12 cellular contexts compared by ENCODE assay signal in genomic region chr17:28320215-28321061, GRCh38. TPM values are rescaled to one million over a fixed set of nuclear protein-coding genes. Genes with fewer than 3 reads are reported as not detected.
DNase-seq lines count a peak whose midpoint lies in the region; ATAC-seq, FAIRE-seq and TF ChIP-seq lines count a peak whose summit lies in the region.
"Had no signal": no experiment of that assay in that cellular context is flagged by ENCODE, and none has a peak within 500 bp of the region (broad histone marks: within the 10 kb centered on the region; RNA-seq: fewer than 3 reads in every experiment).

No MANE protein-coding gene starts in this region.

- H3K4me1 ChIP-seq in BE2C (no peaks in the 10 kb centered on the region; the same call in 1 of the 2 replicates), HUES6 (ENCODE audit: control insufficient read depth, insufficient read depth, low read length) (peaks cover 28% of the 10 kb centered on the region), GM12878 (ENCODE audit: control insufficient read depth, insufficient read depth, low read length) (no peaks in the 10 kb centered on the region; the same call in 1 of the 2 replicates), mesodermal cell (ENCODE audit: control insufficient read depth, insufficient read depth, low read length, poor library complexity, severe bottlenecking) (peaks cover 25% of the 10 kb centered on the region), esophagus muscularis mucosa (peaks cover 17 to 22% (median 20%) of the 10 kb centered on the region in 4 donors)

- TF ChIP-seq POLR2A in GM12878 (IDR thresholded peaks at IDR 0.05; ENCODE audit: low read depth, low read length) (no peak), esophagus muscularis mucosa (IDR thresholded peaks at IDR 0.05; ENCODE audit: low read depth) (no peak)

- DNase-seq in BE2C (no peak), GM12878 (ENCODE audit: low read depth, low spot score) (no peak), ureter (ENCODE audit: low spot score) (no peak), EL (no peak), esophagus muscularis mucosa (ENCODE audit: extremely low spot score) (no peak)

- TF ChIP-seq EP300 in GM12878 (IDR thresholded peaks at IDR 0.05; ENCODE audit: borderline replicate concordance in 1 of 2, control insufficient read depth in 1 of 2, low read depth in 2 of 2, low read length in 2 of 2) = no peak
- TF ChIP-seq EP300 in esophagus muscularis mucosa (IDR thresholded peaks at IDR 0.05) = no peak

- H4K20me1 ChIP-seq in GM12878 (ENCODE audit: control insufficient read depth, insufficient read depth) = no peaks in the 10 kb centered on the region

- TF ChIP-seq CTCF in BE2C (IDR thresholded peaks at IDR 0.05; ENCODE audit: low read depth, low read length) (no peak), GM12878 (IDR thresholded peaks at IDR 0.05 in 2 of 3, conservative IDR thresholded peaks at IDR 0.05 in 1 of 3; ENCODE audit: control insufficient read depth in 2 of 3, extremely low read depth in 1 of 3, insufficient read depth in 1 of 3, low read depth in 3 of 3, low read length in 3 of 3) (no peak), esophagus muscularis mucosa (IDR thresholded peaks at IDR 0.05) (no peak)

- ATAC-seq in GM12878 = no peak
- no peak for ATAC-seq in HG02610 (IDR thresholded peaks at IDR 0.05; ENCODE audit: unreplicated experiment)

- intact Hi-C loops in GM12878 (cut with micrococcal nuclease; ENCODE audit: unreplicated experiment) (loop anchor here (5.0 kb wide), 1 partner anchor 88 kb away; no protein-coding TSS in a partner anchor), esophagus muscularis mucosa (cut with DNase I) (no loop called here)

- H3K27ac ChIP-seq in HUES6 (ENCODE audit: low read depth, low read length) (no peak overlapping the region), GM12878 (ENCODE audit: control insufficient read depth, insufficient read depth) (peak overlapping the region; percentile 73), mesodermal cell (ENCODE audit: low read depth, low read length, severe bottlenecking) (no peak overlapping the region), esophagus muscularis mucosa (replicated peaks in 1 of 4) (no peak overlapping the region)

- RAD21 ChIA-PET in GM12878 (lab: Charles Lee; ENCODE audit: unreplicated experiment) = interaction anchor here (4.0 kb wide), 1 partner anchor 15 kb away, joined by 19 read pairs; the partner anchor contains the start of genes IFT20 and TNFAIP1

- H3K4me3 ChIP-seq in BE2C (ENCODE audit: low read depth, low read length) = peak overlapping the region; percentile 87
- peak overlapping the region; percentile 88 for H3K4me3 ChIP-seq in HUES6 (ENCODE audit: low read depth, low read length)
- H3K4me3 ChIP-seq in GM12878 = peak overlapping the region; percentile 94
- peak overlapping the region; percentile 85 for H3K4me3 ChIP-seq in mesodermal cell (ENCODE audit: extremely low read depth, insufficient read depth, low read length, poor library complexity, severe bottlenecking)
- no peak overlapping the region for H3K4me3 ChIP-seq in esophagus muscularis mucosa

- POLR2A ChIA-PET in GM12878 (lab: Charles Lee) = interaction anchor here (1.2 to 2.7 kb wide), 4 partner anchors 10 to 45 kb away, joined by 3 to 13 read pairs (median 9); partner anchors contain the start of genes IFT20 and TNFAIP1

- SMC1A ChIA-PET in GM12878 (lab: Charles Lee; ENCODE audit: uncharacterized antibody, unreplicated experiment) = interaction anchor here (0.7 to 2.0 kb wide), 8 partner anchors 9 to 37 kb away, joined by 3 to 7 read pairs (median 4); partner anchors contain the start of genes IFT20, POLDIP2 and TNFAIP1

- no peak for FAIRE-seq in GM12878 (lab: Jason Lieb, UNC)
- FAIRE-seq: G401.6 had no signal

- peak overlapping the region; percentile 10 for H2AFZ ChIP-seq in GM12878 (ENCODE audit: control insufficient read depth, low read depth, low read length)

- H3K9me3 ChIP-seq in BE2C = no peaks in the 10 kb centered on the region
- no peaks in the 10 kb centered on the region for H3K9me3 ChIP-seq in HUES6 (ENCODE audit: control insufficient read depth, insufficient read depth, low read depth, low read length)
- no peaks in the 10 kb centered on the region for H3K9me3 ChIP-seq in GM12878 (replicated peaks; ENCODE audit: control insufficient read depth, insufficient read depth, low read length)
- no peaks in the 10 kb centered on the region for H3K9me3 ChIP-seq in mesodermal cell (ENCODE audit: control insufficient read depth, low read length)
- no peaks in the 10 kb centered on the region for H3K9me3 ChIP-seq in esophagus muscularis mucosa
- H3K9me3 ChIP-seq: vagina had no signal

- no TSS peak for BruUV-seq in GM12878 (replicated peaks; lab: Mats Ljungman, UMichigan)

- no peak for TF ChIP-seq RAD21 in GM12878 (IDR thresholded peaks at IDR 0.05; ENCODE audit: insufficient read depth, low read depth, low read length)

- H3K9ac ChIP-seq in HUES6 (ENCODE audit: low read length) = peak overlapping the region; percentile 97
- peak overlapping the region; percentile 77 for H3K9ac ChIP-seq in GM12878 (ENCODE audit: control insufficient read depth, insufficient read depth, low read length)

- H3K36me3 ChIP-seq in BE2C (peaks cover 4% of the 10 kb centered on the region), HUES6 (ENCODE audit: control insufficient read depth, insufficient read depth, low read length) (peaks cover 14% of the 10 kb centered on the region), GM12878 (ENCODE audit: control insufficient read depth in 2 of 2, insufficient read depth in 2 of 2, low read length in 1 of 2) (no peaks in the 10 kb centered on the region; a peak in 2 of 4 replicates), mesodermal cell (ENCODE audit: control insufficient read depth, insufficient read depth, low read length) (peaks cover 37% of the 10 kb centered on the region), esophagus muscularis mucosa (no peaks in the 10 kb centered on the region)
- H3K36me3 ChIP-seq: vagina had no signal

- in situ Hi-C loops in GM12878 (cut with MboI) = no loop called here

- peak overlapping the region; percentile 71 for H3K4me2 ChIP-seq in GM12878 (ENCODE audit: control insufficient read depth, insufficient read depth)

- H3K79me2 ChIP-seq in GM12878 (ENCODE audit: control insufficient read depth, insufficient read depth, low read length) = peaks cover 57% of the 10 kb centered on the region

- 74% methylated on average over 8 of the region's 8 CpGs for WGBS in GM12878 (ENCODE audit: insufficient coverage, insufficient replicate concordance, low lambda C conversion rate, missing lambda C conversion rate)
- 51 to 57% methylated on average over 6 to 7 of the region's 8 CpGs for WGBS in mesodermal cell (ENCODE audit: insufficient coverage in 2 of 2), 2 experiments
- 73% methylated on average over 8 of the region's 8 CpGs for WGBS in esophagus muscularis mucosa

- CTCF ChIA-PET in GM12878 (lab: Yijun Ruan, JAX) = interaction anchor here (0.6 to 4.0 kb wide), 9 partner anchors 8 to 515 kb away, joined by 3 to 29 read pairs (median 3); partner anchors contain the start of genes IFT20 and TNFAIP1

- H3K27me3 ChIP-seq in BE2C = no peaks in the 10 kb centered on the region
- no peaks in the 10 kb centered on the region; the same call in 1 of the 2 replicates for H3K27me3 ChIP-seq in HUES6 (ENCODE audit: control insufficient read depth, insufficient read depth, low read length)
- no peaks in the 10 kb centered on the region for H3K27me3 ChIP-seq in GM12878 (replicated peaks in 1 of 2; ENCODE audit: control insufficient read depth in 2 of 2, insufficient read depth in 2 of 2, low read length in 1 of 2)
- no peaks in the 10 kb centered on the region for H3K27me3 ChIP-seq in esophagus muscularis mucosa
- H3K27me3 ChIP-seq: vagina had no signal

RNA-seq across cellular contexts. Expression of gene TMEM97, which starts 1.4 kb away (rescaled TPM):
- polyA plus RNA-seq in BE2C (2012; ENCODE audit: insufficient read depth, insufficient read length, low read depth) = 24.7 TPM
- 29.6 and 33.7 TPM in 2 replicates for total RNA-seq in GM12878 (2013; cell fraction: nucleolus; rRNA removed)
- 116 and 130 TPM in 2 replicates for total RNA-seq in GM12878 (2014; rRNA removed)
- total RNA-seq in GM12878 (2014; rRNA removed; fragmentation: Illumina TruSeq; extraction: Trizol) = 83.5 and 84.2 TPM in 2 replicates
- total RNA-seq in GM12878 (2021) = 87.8 and 89.3 TPM in 2 replicates
- polyA plus RNA-seq in GM12878 (2011; ENCODE audit: low read depth) = 32.9 TPM
- 96.8 and 100 TPM in 2 replicates for polyA plus RNA-seq in GM12878 (2011; rRNA removed)
- 49.4 and 60.0 TPM in 2 replicates for polyA plus RNA-seq in GM12878 (2011; cell fraction: cytosol; rRNA removed)
- polyA plus RNA-seq in GM12878 (2011; cell fraction: nucleus; rRNA removed) = 15.0 and 19.5 TPM in 2 replicates
- polyA plus RNA-seq in GM12878 (2012) = 40.5 and 48.1 TPM in 2 replicates
- polyA plus RNA-seq in GM12878 (2014; fragmentation: Illumina TruSeq; extraction: Trizol) = 134 and 183 TPM in 2 replicates
- 100 to 1,000 TPM in 1 of 2 experiments, 10 to 100 TPM in 1; 58.0 to 130 TPM for polyA plus RNA-seq in GM12878 (2014; fragmentation: Nextera tagmentation; extraction: Ambion mirVana)
- 62.4 and 63.1 TPM in 2 replicates for polyA plus RNA-seq in GM12878 (2014; rRNA removed)
- polyA plus RNA-seq in GM12878 (2016; fragmentation: Nextera tagmentation; extraction: Ambion mirVana) = 10 to 100 TPM; 81.0 to 83.1 TPM
- polyA minus RNA-seq in GM12878 (2011; rRNA and poly(A)+ RNA removed) = 51.4 and 61.7 TPM in 2 replicates
- polyA minus RNA-seq in GM12878 (2011; cell fraction: cytosol; rRNA and poly(A)+ RNA removed) = 20.0 and 32.0 TPM in 2 replicates
- polyA minus RNA-seq in GM12878 (2011; cell fraction: nucleus; rRNA and poly(A)+ RNA removed) = 9.6 and 12.8 TPM in 2 replicates
- 87.9 TPM for polyA plus RNA-seq in mesodermal cell (2013, experiment 1 of 2)
- polyA plus RNA-seq in mesodermal cell (2013, experiment 2 of 2) = 87.3 TPM
- total RNA-seq in ureter = 237 TPM
- total RNA-seq in esophagus muscularis mucosa = 10 to 100 TPM in 3 of 4 donors, 1 to 10 TPM in 1; 5.8 to 10.8 (median 10.1) TPM

RNA-seq across cellular contexts. Expression of gene IFT20, which starts 14.8 kb away (rescaled TPM):
- 19.5 TPM for polyA plus RNA-seq in BE2C (2012; ENCODE audit: insufficient read depth, insufficient read length, low read depth)
- total RNA-seq in GM12878 (2013; cell fraction: nucleolus; rRNA removed) = 33.5 and 35.9 TPM in 2 replicates
- total RNA-seq in GM12878 (2014; rRNA removed) (18.4 and 21.1 TPM in 2 replicates), GM12878 (2014; rRNA removed; fragmentation: Illumina TruSeq; extraction: Trizol) (16.8 and 17.8 TPM in 2 replicates), GM12878 (2021) (15.2 and 17.5 TPM in 2 replicates), ureter (48.8 TPM), esophagus muscularis mucosa (10 to 100 TPM; 41.3 to 63.5 (median 47.0) TPM)
- 26.0 TPM for polyA plus RNA-seq in GM12878 (2011; ENCODE audit: low read depth)
- polyA plus RNA-seq in GM12878 (2011; rRNA removed) (25.2 and 36.0 TPM in 2 replicates), GM12878 (2014; fragmentation: Illumina TruSeq; extraction: Trizol) (19.9 and 21.2 TPM in 2 replicates), GM12878 (2014; fragmentation: Nextera tagmentation; extraction: Ambion mirVana) (10 to 100 TPM in 1 of 2 experiments, 1 to 10 TPM in 1; 9.4 to 13.1 TPM), GM12878 (2014; rRNA removed) (25.2 and 26.6 TPM in 2 replicates), GM12878 (2016; fragmentation: Nextera tagmentation; extraction: Ambion mirVana) (10 to 100 TPM; 32.1 to 38.2 TPM)
- 15.4 and 18.1 TPM in 2 replicates for polyA plus RNA-seq in GM12878 (2011; cell fraction: cytosol; rRNA removed)
- 22.2 and 25.8 TPM in 2 replicates for polyA plus RNA-seq in GM12878 (2011; cell fraction: nucleus; rRNA removed)
- 25.1 and 27.8 TPM in 2 replicates for polyA plus RNA-seq in GM12878 (2012)
- polyA minus RNA-seq in GM12878 (2011; rRNA and poly(A)+ RNA removed) = 7.9 and 9.8 TPM in 2 replicates
- polyA minus RNA-seq in GM12878 (2011; cell fraction: cytosol; rRNA and poly(A)+ RNA removed) = 2.1 and 4.6 TPM in 2 replicates
- 6.6 and 7.5 TPM in 2 replicates for polyA minus RNA-seq in GM12878 (2011; cell fraction: nucleus; rRNA and poly(A)+ RNA removed)
- polyA plus RNA-seq in mesodermal cell (2013, experiment 1 of 2) = 65.6 TPM
- 66.5 TPM for polyA plus RNA-seq in mesodermal cell (2013, experiment 2 of 2)

RNA-seq across cellular contexts. Expression of gene TNFAIP1, which starts 15.1 kb away (rescaled TPM):
- 21.0 TPM for polyA plus RNA-seq in BE2C (2012; ENCODE audit: insufficient read depth, insufficient read length, low read depth)
- total RNA-seq in GM12878 (2013; cell fraction: nucleolus; rRNA removed) = 16.3 and 16.9 TPM in 2 replicates
- 11.5 and 13.0 TPM in 2 replicates for total RNA-seq in GM12878 (2014; rRNA removed)
- 7.0 and 7.9 TPM in 2 replicates for total RNA-seq in GM12878 (2014; rRNA removed; fragmentation: Illumina TruSeq; extraction: Trizol)
- total RNA-seq in GM12878 (2021) = 14.1 and 15.7 TPM in 2 replicates
- polyA plus RNA-seq in GM12878 (2011; ENCODE audit: low read depth) = 4.5 TPM
- polyA plus RNA-seq in GM12878 (2011; rRNA removed) = 9.6 and 15.9 TPM in 2 replicates
- polyA plus RNA-seq in GM12878 (2011; cell fraction: cytosol; rRNA removed) = 14.8 and 15.9 TPM in 2 replicates
- polyA plus RNA-seq in GM12878 (2011; cell fraction: nucleus; rRNA removed) = 27.1 and 37.6 TPM in 2 replicates
- 6.0 and 9.7 TPM in 2 replicates for polyA plus RNA-seq in GM12878 (2012)
- 9.9 and 10.0 TPM in 2 replicates for polyA plus RNA-seq in GM12878 (2014; fragmentation: Illumina TruSeq; extraction: Trizol)
- 1 to 10 TPM; 1.8 to 3.9 TPM for polyA plus RNA-seq in GM12878 (2014; fragmentation: Nextera tagmentation; extraction: Ambion mirVana)
- polyA plus RNA-seq in GM12878 (2014; rRNA removed) = 10.3 and 11.2 TPM in 2 replicates
- polyA plus RNA-seq in GM12878 (2016; fragmentation: Nextera tagmentation; extraction: Ambion mirVana) = 10 to 100 TPM; 14.9 to 16.9 TPM
- polyA minus RNA-seq in GM12878 (2011; rRNA and poly(A)+ RNA removed) = 15.1 TPM in 2 replicates
- polyA minus RNA-seq in GM12878 (2011; cell fraction: cytosol; rRNA and poly(A)+ RNA removed) = 20.6 and 26.4 TPM in 2 replicates
- polyA minus RNA-seq in GM12878 (2011; cell fraction: nucleus; rRNA and poly(A)+ RNA removed) = 11.0 and 13.4 TPM in 2 replicates
- 49.5 TPM for polyA plus RNA-seq in mesodermal cell (2013, experiment 1 of 2)
- 41.0 TPM for polyA plus RNA-seq in mesodermal cell (2013, experiment 2 of 2)
- 55.1 TPM for total RNA-seq in ureter
- total RNA-seq in esophagus muscularis mucosa = 10 to 100 TPM; 23.7 to 43.8 (median 34.8) TPM

RNA-seq across cellular contexts. Expression of gene POLDIP2, which starts 36.9 kb away (rescaled TPM):
- polyA plus RNA-seq in BE2C (2012; ENCODE audit: insufficient read depth, insufficient read length, low read depth) = 88.1 TPM
- total RNA-seq in GM12878 (2013; cell fraction: nucleolus; rRNA removed) = 14.6 and 15.4 TPM in 2 replicates
- total RNA-seq in GM12878 (2014; rRNA removed) = 126 and 131 TPM in 2 replicates
- 63.9 and 69.2 TPM in 2 replicates for total RNA-seq in GM12878 (2014; rRNA removed; fragmentation: Illumina TruSeq; extraction: Trizol)
- total RNA-seq in GM12878 (2021) = 108 and 111 TPM in 2 replicates
- polyA plus RNA-seq in GM12878 (2011; ENCODE audit: low read depth) = 40.6 TPM
- 57.7 and 89.9 TPM in 2 replicates for polyA plus RNA-seq in GM12878 (2011; rRNA removed)
- 97.0 and 115 TPM in 2 replicates for polyA plus RNA-seq in GM12878 (2011; cell fraction: cytosol; rRNA removed)
- polyA plus RNA-seq in GM12878 (2011; cell fraction: nucleus; rRNA removed) = 55.2 and 56.5 TPM in 2 replicates
- polyA plus RNA-seq in GM12878 (2012) = 62.4 and 78.2 TPM in 2 replicates
- 120 and 133 TPM in 2 replicates for polyA plus RNA-seq in GM12878 (2014; fragmentation: Illumina TruSeq; extraction: Trizol)
- 10 to 100 TPM; 22.8 to 36.9 TPM for polyA plus RNA-seq in GM12878 (2014; fragmentation: Nextera tagmentation; extraction: Ambion mirVana)
- 134 and 139 TPM in 2 replicates for polyA plus RNA-seq in GM12878 (2014; rRNA removed)
- polyA plus RNA-seq in GM12878 (2016; fragmentation: Nextera tagmentation; extraction: Ambion mirVana) = 100 to 1,000 TPM; 180 to 196 TPM
- polyA minus RNA-seq in GM12878 (2011; rRNA and poly(A)+ RNA removed) = 49.2 and 59.1 TPM in 2 replicates
- 25.4 and 26.7 TPM in 2 replicates for polyA minus RNA-seq in GM12878 (2011; cell fraction: cytosol; rRNA and poly(A)+ RNA removed)
- polyA minus RNA-seq in GM12878 (2011; cell fraction: nucleus; rRNA and poly(A)+ RNA removed) = 10.9 and 17.0 TPM in 2 replicates
- polyA plus RNA-seq in mesodermal cell (2013, experiment 1 of 2) = 59.9 TPM
- 56.7 TPM for polyA plus RNA-seq in mesodermal cell (2013, experiment 2 of 2)
- total RNA-seq in ureter = 74.6 TPM
- 10 to 100 TPM; 67.7 to 97.5 (median 81.4) TPM for total RNA-seq in esophagus muscularis mucosa

RNA-seq across cellular contexts. Expression of gene SEBOX, which starts 44.6 kb away (rescaled TPM):
- not detected for polyA plus RNA-seq in BE2C (2012; ENCODE audit: insufficient read depth, insufficient read length, low read depth)
- not detected in 2 replicates for total RNA-seq in GM12878 (2013; cell fraction: nucleolus; rRNA removed)
- total RNA-seq in GM12878 (2014; rRNA removed) = not detected in 2 replicates
- total RNA-seq in GM12878 (2014; rRNA removed; fragmentation: Illumina TruSeq; extraction: Trizol) = not detected in 2 replicates
- total RNA-seq in GM12878 (2021) = not detected in 2 replicates
- polyA plus RNA-seq in GM12878 (2011; ENCODE audit: low read depth) = not detected
- not detected in 2 replicates for polyA plus RNA-seq in GM12878 (2011; rRNA removed)
- polyA plus RNA-seq in GM12878 (2011; cell fraction: cytosol; rRNA removed) = not detected in 2 replicates
- polyA plus RNA-seq in GM12878 (2011; cell fraction: nucleus; rRNA removed) = not detected in 2 replicates
- not detected in 2 replicates for polyA plus RNA-seq in GM12878 (2012)
- polyA plus RNA-seq in GM12878 (2014; fragmentation: Illumina TruSeq; extraction: Trizol) = not detected in 2 replicates
- polyA plus RNA-seq in GM12878 (2014; fragmentation: Nextera tagmentation; extraction: Ambion mirVana) = not detected
- polyA plus RNA-seq in GM12878 (2014; rRNA removed) = not detected in 2 replicates
- polyA plus RNA-seq in GM12878 (2016; fragmentation: Nextera tagmentation; extraction: Ambion mirVana) = not detected
- polyA minus RNA-seq in GM12878 (2011; rRNA and poly(A)+ RNA removed) = not detected in 2 replicates
- polyA minus RNA-seq in GM12878 (2011; cell fraction: cytosol; rRNA and poly(A)+ RNA removed) = not detected in 2 replicates
- not detected in 2 replicates for polyA minus RNA-seq in GM12878 (2011; cell fraction: nucleus; rRNA and poly(A)+ RNA removed)
- polyA plus RNA-seq in mesodermal cell (2013, experiment 1 of 2) = not detected
- not detected for polyA plus RNA-seq in mesodermal cell (2013, experiment 2 of 2)
- total RNA-seq in ureter = not detected
- not detected for total RNA-seq in esophagus muscularis mucosa
- total RNA-seq: skeletal muscle tissue, vagina had no signal
- polyA plus RNA-seq: esophagus had no signal

Comparison
In these comparisons a context has a peak if more than half of its experiments do, and no peak if none do; other contexts are left out.
1. H3K4me3 ChIP-seq: peak in BE2C (single experiment), HUES6 (single experiment), GM12878 (single experiment) and mesodermal cell (single experiment); none in esophagus muscularis mucosa (0 of 4).